Comparison of ENCODE assay signal across 22 cellular contexts in genomic region chr2:225725726-225726125, GRCh38.
"Had no signal": no experiment of that assay in that cellular context is flagged by ENCODE, and none has a peak within 500 bp of the region (broad histone marks: within the 10 kb centered on the region; RNA-seq: fewer than 3 reads in every experiment).

No MANE protein-coding gene starts in this region.

- ATAC-seq: activated CD4-positive, alpha-beta T cell treated with anti-CD3 and anti-CD28 coated beads for 36 hours; activated naive CD4-positive, alpha-beta T cell treated with anti-CD3 and anti-CD28 coated beads, Interleukin-2, amount 50 U/mL, for 72 hours; activated T-helper 17 cell treated with anti-CD3 and anti-CD28 coated beads, Interleukin-2, amount 50 U/mL, for 72 hours; gastroesophageal sphincter; left ventricle myocardium superior; psoas muscle; upper lobe of right lung had no signal

- DNase-seq: activated B cell treated with CpG ODN at 0.5 μM for 24 hours; activated CD4-positive, alpha-beta T cell treated with anti-CD3 and anti-CD28 coated beads for 36 hours; activated CD4-positive, alpha-beta T cell treated with anti-CD3 and anti-CD28 coated beads, Interleukin-2, amount 50 U/mL, for 4 hours; activated CD8-positive, alpha-beta memory T cell treated with anti-CD3 and anti-CD28 coated beads for 24 hours; activated CD8-positive, alpha-beta memory T cell treated with anti-CD3 and anti-CD28 coated beads, Interleukin-2, amount 50 U/mL, for 4 hours; activated T-cell treated with anti-CD3 and anti-CD28 coated beads, Interleukin-2, amount 50 U/mL, for 24 hours; cerebellar nuclear complex; esophagus squamous epithelium; head of caudate nucleus; hypothalamus; left ventricle myocardium superior; pancreas; psoas muscle; stimulated activated CD4-positive, alpha-beta T cell treated with anti-CD3 and anti-CD28 coated beads, Interleukin-1b, Interleukin-23, amount 100 ng/mL, for 48 hours; substantia nigra; thyroid gland; upper lobe of right lung had no signal

- H3K4me3 ChIP-seq: coronary artery, esophagus squamous epithelium, gastroesophageal sphincter, pancreas, psoas muscle, right atrium auricular region, thyroid gland, upper lobe of right lung had no signal
